28 cellular contexts compared by ENCODE assay signal in genomic region chr2:95039978-95040377, GRCh38. TPM values are rescaled to one million over a fixed set of nuclear protein-coding genes. Genes with fewer than 3 reads are reported as not detected.
DNase-seq lines count a peak whose midpoint lies in the region; TF ChIP-seq lines count a peak whose summit lies in the region.
"Had no signal": no experiment of that assay in that cellular context is flagged by ENCODE, and none has a peak within 500 bp of the region (broad histone marks: within the 10 kb centered on the region; RNA-seq: fewer than 3 reads in every experiment).

No MANE protein-coding gene starts in this region.

- H3K4me1 Mint-ChIP-seq in activated CD4-positive, alpha-beta T cell treated with anti-CD3 and anti-CD28 coated beads, Interleukin-2, amount 10 ng/mL, durations not matched to agents 7 days and 5 days = peaks cover 68% of the 10 kb centered on the region
- H3K4me1 Mint-ChIP-seq: stimulated activated naive B cell treated with anti-CD40 and anti-IgM and Interleukin-4, amounts not matched to agents 10 μg/mL and 1 μg/mL and 100 μg/mL, for 72 hours had no signal

- CTCF ChIA-PET in activated CD4-positive, alpha-beta T cell treated with anti-CD3 and anti-CD28 coated beads, Interleukin-2, amount 10 ng/mL, durations not matched to agents 7 days and 5 days (lab: Charles Lee) = interaction anchor here (1.0 kb wide), 1 partner anchor 17 kb away, joined by 3 read pairs; no protein-coding TSS in a partner anchor
- CTCF ChIA-PET in HEK293 (lab: Yijun Ruan, JAX) = no interaction called here

- no peak overlapping the region for H4K91ac ChIP-seq in trophoblast cell (ENCODE audit: low read depth, low read length)

- no peak overlapping the region for H2AFZ ChIP-seq in trophoblast cell (ENCODE audit: insufficient read depth, low read length, poor library complexity)

- H3K4me1 ChIP-seq in HEK293 (ENCODE audit: control insufficient read depth, insufficient read depth, low read length) (no peaks in the 10 kb centered on the region), trophoblast cell (ENCODE audit: control insufficient read depth in 1 of 2, insufficient read depth in 2 of 2, low read length in 2 of 2) (peaks cover 0 to 5% of the 10 kb centered on the region in 2 experiments)
- H3K4me1 ChIP-seq: testis had no signal

- WGBS in trophoblast cell (ENCODE audit: extremely low coverage, insufficient coverage, insufficient read length) = no CpG with 5 or more reads among the region's 6 CpGs

- TF ChIP-seq CTCF in HEK293 (tag by site-specific recombination; IDR thresholded peaks at IDR 0.05) = no peak

- no peaks in the 10 kb centered on the region for H3K79me2 ChIP-seq in trophoblast cell (ENCODE audit: control insufficient read depth, insufficient read depth, low read length, poor library complexity)

- H3K23ac ChIP-seq in trophoblast cell (ENCODE audit: low read length) = no peak overlapping the region

- no peak overlapping the region for H3K14ac ChIP-seq in trophoblast cell (ENCODE audit: low read length)

- peaks cover 57% of the 10 kb centered on the region for H3K36me3 Mint-ChIP-seq in activated CD4-positive, alpha-beta T cell treated with anti-CD3 and anti-CD28 coated beads, Interleukin-2, amount 10 ng/mL, durations not matched to agents 7 days and 5 days (ENCODE audit: low read depth)

- DNase-seq in activated CD4-positive, alpha-beta T cell treated with anti-CD3 and anti-CD28 coated beads, Interleukin-2, amount 10 ng/mL, durations not matched to agents 7 days and 5 days = no peak
- no peak for DNase-seq in activated CD4-positive, alpha-beta T cell treated with anti-CD3 and anti-CD28 coated beads, Interleukin-2, amount 50 U/mL, for 4 hours
- DNase-seq in trophoblast cell (no peak), A172 (ENCODE audit: low spot score) (no peak), ureter (ENCODE audit: low spot score) (no peak), dedifferentiated amniotic fluid mesenchymal stem cell (ENCODE audit: extremely low spot score) (no peak)
- DNase-seq: activated T-cell treated with anti-CD3 and anti-CD28 coated beads, Interleukin-2, amount 50 U/mL, for 4 hours; H7; hippocampal formation; left colon; NCI-H1105; NCI-H187 treated with DMSO at 0.1 percent for 48 hours; NCI-H2171 treated with DMSO at 0.1 percent for 48 hours; NCI-H524; stimulated activated naive B cell treated with anti-CD40 and anti-IgM and Interleukin-4, amounts not matched to agents 10 μg/mL and 1 μg/mL and 100 μg/mL, for 72 hours; T1000; testis had no signal

- H2BK120ac ChIP-seq in trophoblast cell (ENCODE audit: insufficient read depth, low read length, poor library complexity) = no peak overlapping the region

- H3K36me3 ChIP-seq in HEK293 (ENCODE audit: control insufficient read depth in 2 of 2, insufficient read depth in 1 of 2, low read length in 2 of 2) (no peaks in the 10 kb centered on the region), trophoblast cell (ENCODE audit: control insufficient read depth in 1 of 2, insufficient read depth in 2 of 2, low read length in 2 of 2) (no peaks in the 10 kb centered on the region)
- H3K36me3 ChIP-seq: gastroesophageal sphincter had no signal

- H3K27me3 Mint-ChIP-seq in activated CD4-positive, alpha-beta T cell treated with anti-CD3 and anti-CD28 coated beads, Interleukin-2, amount 10 ng/mL, durations not matched to agents 7 days and 5 days = no peaks in the 10 kb centered on the region

- H3K9me3 ChIP-seq in HEK293 (ENCODE audit: control insufficient read depth, insufficient read depth, low read depth, low read length) = no peaks in the 10 kb centered on the region
- peaks cover 10% of the 10 kb centered on the region for H3K9me3 ChIP-seq in trophoblast cell (ENCODE audit: insufficient read depth, low read depth, low read length)
- H3K9me3 ChIP-seq: gastroesophageal sphincter, testis had no signal

- no peak overlapping the region for H3K18ac ChIP-seq in trophoblast cell (ENCODE audit: low read length)

- no peak overlapping the region for H3K4me2 ChIP-seq in trophoblast cell (ENCODE audit: low read length)

- no peak overlapping the region for H4K8ac ChIP-seq in trophoblast cell (ENCODE audit: low read depth, low read length)

- H2AK5ac ChIP-seq in trophoblast cell (ENCODE audit: low read length) = no peak overlapping the region

- no peak overlapping the region for H3K27ac ChIP-seq in HEK293 (ENCODE audit: extremely low read depth, low read depth, low read length)
- peak overlapping the region; percentile 59 for H3K27ac ChIP-seq in angular gyrus (ENCODE audit: low read depth, low read length)
- no peak overlapping the region for H3K27ac ChIP-seq in trophoblast cell (ENCODE audit: low read depth, low read length)
- H3K27ac ChIP-seq: testis had no signal

- no peak overlapping the region for H2BK5ac ChIP-seq in trophoblast cell (ENCODE audit: low read depth, low read length, poor library complexity)

- no peaks in the 10 kb centered on the region for H3K27me3 ChIP-seq in trophoblast cell (ENCODE audit: insufficient read depth, low read length)
- H3K27me3 ChIP-seq: gastroesophageal sphincter, testis had no signal

- H3K4ac ChIP-seq in trophoblast cell (ENCODE audit: low read depth, low read length) = no peak overlapping the region

- no peaks in the 10 kb centered on the region for H3K79me1 ChIP-seq in trophoblast cell (ENCODE audit: low read length)

- POLR2A ChIA-PET in activated CD4-positive, alpha-beta T cell treated with anti-CD3 and anti-CD28 coated beads, Interleukin-2, amount 10 ng/mL, durations not matched to agents 7 days and 5 days (lab: Charles Lee) = no interaction called here
- POLR2A ChIA-PET in HEK293 (lab: Yijun Ruan, JAX) = no interaction called here

- H3K4me3 ChIP-seq in HEK293 (ENCODE audit: low read depth, low read length) (no peak overlapping the region), trophoblast cell (ENCODE audit: low read depth, low read length) (peak overlapping the region; percentile 42)
- H3K4me3 ChIP-seq: gastroesophageal sphincter, K562, testis had no signal

- no peak overlapping the region for H3K4me3 Mint-ChIP-seq in activated CD4-positive, alpha-beta T cell treated with anti-CD3 and anti-CD28 coated beads, Interleukin-2, amount 10 ng/mL, durations not matched to agents 7 days and 5 days
- H3K4me3 Mint-ChIP-seq: activated T-cell treated with anti-CD3 and anti-CD28 coated beads, Interleukin-2, amount 50 U/mL, for 4 hours; memory B cell; stimulated activated naive B cell treated with anti-CD40 and anti-IgM and Interleukin-4, amounts not matched to agents 10 μg/mL and 1 μg/mL and 100 μg/mL, for 72 hours; WTC11 had no signal

- H4K12ac ChIP-seq in trophoblast cell (ENCODE audit: low read depth, low read length) = no peak overlapping the region

- no peaks in the 10 kb centered on the region for H3K9me3 Mint-ChIP-seq in activated CD4-positive, alpha-beta T cell treated with anti-CD3 and anti-CD28 coated beads, Interleukin-2, amount 10 ng/mL, durations not matched to agents 7 days and 5 days

- peak overlapping the region; percentile 26 for H3K27ac Mint-ChIP-seq in activated CD4-positive, alpha-beta T cell treated with anti-CD3 and anti-CD28 coated beads, Interleukin-2, amount 10 ng/mL, durations not matched to agents 7 days and 5 days
- H3K27ac Mint-ChIP-seq: memory B cell; progenitor cell of endocrine pancreas; stimulated activated naive B cell treated with anti-CD40 and anti-IgM and Interleukin-4, amounts not matched to agents 10 μg/mL and 1 μg/mL and 100 μg/mL, for 72 hours; WTC11 had no signal

- no peak overlapping the region for H3K9ac ChIP-seq in trophoblast cell (ENCODE audit: low read length)

- no peak overlapping the region for H2BK12ac ChIP-seq in trophoblast cell (ENCODE audit: low read length)

TF ChIP-seq in HEK293, 187 proteins besides CTCF, POLR2A, EP300 and RAD21:
- TF ChIP-seq, protein P1, sequence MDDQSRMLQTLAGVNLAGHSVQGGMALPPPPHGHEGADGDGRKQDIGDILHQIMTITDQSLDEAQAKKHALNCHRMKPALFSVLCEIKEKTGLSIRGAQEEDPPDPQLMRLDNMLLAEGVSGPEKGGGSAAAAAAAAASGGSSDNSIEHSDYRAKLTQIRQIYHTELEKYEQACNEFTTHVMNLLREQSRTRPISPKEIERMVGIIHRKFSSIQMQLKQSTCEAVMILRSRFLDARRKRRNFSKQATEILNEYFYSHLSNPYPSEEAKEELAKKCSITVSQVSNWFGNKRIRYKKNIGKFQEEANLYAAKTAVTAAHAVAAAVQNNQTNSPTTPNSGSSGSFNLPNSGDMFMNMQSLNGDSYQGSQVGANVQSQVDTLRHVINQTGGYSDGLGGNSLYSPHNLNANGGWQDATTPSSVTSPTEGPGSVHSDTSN (CRISPR knock-in tag; IDR thresholded peaks at IDR 0.05) = no peak
- TF ChIP-seq ZSCAN4 (tag by site-specific recombination; IDR thresholded peaks at IDR 0.05) = peak; percentile 87

RNA-seq across cellular contexts. Expression of gene MAL, which starts 14.5 kb away (rescaled TPM):
- 100 to 1,000 TPM; 237 to 339 TPM for total RNA-seq in activated CD4-positive, alpha-beta T cell treated with anti-CD3 and anti-CD28 coated beads, Interleukin-2, amount 10 ng/mL, durations not matched to agents 7 days and 5 days
- 0.04 and 0.08 TPM in 2 replicates for polyA plus RNA-seq in trophoblast cell (2013)
- total RNA-seq in A172 (2014; rRNA removed; shearing (Covaris generic)) = not detected in 2 replicates
- 19.2 TPM for total RNA-seq in ureter
- total RNA-seq: A673, endothelial cell of umbilical vein, fibroblast of lung, HT1080, K562, progenitor cell of endocrine pancreas had no signal
- polyA plus RNA-seq: endothelial cell of umbilical vein, fibroblast of lung, K562 had no signal

Comparison
In these comparisons a context has a peak if more than half of its experiments do, and no peak if none do; other contexts are left out.
1. RNA of gene MAL, which starts 14.5 kb away (total RNA-seq): 237 to 339 TPM in activated CD4-positive, alpha-beta T cell treated with anti-CD3 and anti-CD28 coated beads, Interleukin-2, amount 10 ng/mL, durations not matched to agents 7 days and 5 days and 19.2 TPM in ureter (single experiment); not detected in A172; every median in the first group is over 10 times any median in the second.